ENCODE assay signal across 2 cellular contexts in genomic region chr10:712575-712974, GRCh38.
TF ChIP-seq lines count a peak whose summit lies in the region.

No MANE protein-coding gene starts in this region.

TF ChIP-seq in IMR-90, 13 proteins besides CTCF, POLR2A, EP300 and RAD21:
- TF ChIP-seq CHD1 (IDR thresholded peaks at IDR 0.05; ENCODE audit: low read depth, low read length) = no peak
- no peak for TF ChIP-seq MXI1 (IDR thresholded peaks at IDR 0.05; ENCODE audit: borderline replicate concordance, low read depth, low read length)
- peak; percentile 85 for TF ChIP-seq CEBPB (IDR thresholded peaks at IDR 0.05; ENCODE audit: low read depth, low read length)

TF ChIP-seq in K562, 482 proteins besides CTCF, POLR2A, EP300 and RAD21:
- no peak for TF ChIP-seq TRIM28 (IDR thresholded peaks at IDR 0.05)
- TF ChIP-seq U2AF1 (optimal IDR thresholded peaks at IDR 0.05; ENCODE audit: low read depth, low read length) = no peak
- TF ChIP-seq CEBPB (tag; IDR thresholded peaks at IDR 0.05) = peak; percentile 41; the same call in 1 of the 2 replicates
- no peak for TF ChIP-seq CEBPG (CRISPR knock-in tag; IDR thresholded peaks at IDR 0.05)
- TF ChIP-seq CEBPG (tag; conservative IDR thresholded peaks at IDR 0.05 in 1 of 2, IDR thresholded peaks at IDR 0.05 in 1 of 2) = peak in 1 of 2 experiments; percentile 72; a peak in 2 of 4 replicates
